Comparison of ENCODE assay signal across 11 cellular contexts in the genomic region with DNA sequence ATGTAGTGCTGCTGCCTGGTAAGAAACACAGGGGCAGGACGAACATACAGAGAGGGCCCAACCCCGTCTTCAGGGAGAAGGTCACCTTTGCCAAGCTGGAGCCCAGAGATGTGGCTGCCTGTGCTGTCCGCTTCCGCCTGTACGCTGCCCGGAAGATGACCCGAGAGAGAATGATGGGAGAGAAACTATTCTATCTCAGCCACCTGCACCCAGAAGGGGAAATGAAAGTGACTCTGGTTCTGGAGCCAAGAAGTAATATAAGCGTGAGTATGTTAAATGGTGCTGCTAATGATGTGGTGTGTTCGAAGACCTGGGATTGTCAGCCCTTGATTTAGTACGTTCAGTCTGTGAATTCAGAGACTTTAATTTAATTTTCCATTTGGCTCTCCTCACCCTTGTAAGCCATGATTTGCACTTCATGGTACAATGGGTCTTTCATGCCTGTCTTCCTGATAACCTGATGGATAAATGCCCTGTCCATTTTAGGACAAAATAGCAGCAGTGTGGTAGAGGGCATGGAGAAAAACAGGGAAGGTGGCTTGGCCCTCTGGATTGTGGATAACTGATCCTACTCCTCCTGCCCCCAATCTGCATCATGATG.
DNase-seq lines count a peak whose midpoint lies in the region; ATAC-seq and TF ChIP-seq lines count a peak whose summit lies in the region.
"Had no signal": no experiment of that assay in that cellular context is flagged by ENCODE, and none has a peak within 500 bp of the region (broad histone marks: within the 10 kb centered on the region; RNA-seq: fewer than 3 reads in every experiment).

No MANE protein-coding gene starts in this region.

- H3K4me1 Mint-ChIP-seq in IgD-negative memory B cell, result peaks cover 50 to 64% (median 52%) of the 10 kb centered on the region in 3 donors

- H4K20me1 ChIP-seq in DOHH2 (ENCODE audit: control insufficient read depth, insufficient read depth, low read depth, low read length), result no peaks in the 10 kb centered on the region

- H3K27me3 ChIP-seq in DOHH2 (ENCODE audit: control insufficient read depth, low read length), result no peaks in the 10 kb centered on the region

- H3K27me3 Mint-ChIP-seq in IgD-negative memory B cell, result no peaks in the 10 kb centered on the region

- no peaks in the 10 kb centered on the region for H3K79me2 ChIP-seq in DOHH2 (ENCODE audit: control insufficient read depth, low read length)

- H3K27ac ChIP-seq in DOHH2 (ENCODE audit: low read depth, low read length), result peak overlapping the region; percentile 95

- H3K27ac Mint-ChIP-seq in IgD-negative memory B cell, result peak overlapping the region; percentile 2 to 71 (median 67)

- no peak for TF ChIP-seq CTCF in DOHH2 (IDR thresholded peaks at IDR 0.05; ENCODE audit: low read depth, low read length, poor library complexity, severe bottlenecking)

- DNase-seq in GM19238 (ENCODE audit: insufficient read length, low spot score), result peak; percentile 19
- no peak for DNase-seq in H4 (ENCODE audit: low spot score)
- no peak for DNase-seq in posterior cingulate gyrus
- DNase-seq in NCI-H774 (lab: John Stamatoyannopoulos, UW), result no peak
- no peak for DNase-seq in UCSD-AML1 (lab: John Stamatoyannopoulos, UW; ENCODE audit: unreplicated experiment)
- DNase-seq: HCEC 1CT, NCI-H1694 treated with DMSO at 0.1 percent for 48 hours, T-helper 1 cell had no signal

- peaks cover 4% of the 10 kb centered on the region; the same call in 1 of the 2 replicates for H3K36me3 ChIP-seq in DOHH2 (ENCODE audit: control insufficient read depth, low read length)

- H3K9me3 Mint-ChIP-seq in IgD-negative memory B cell, result peaks cover 0 to 4% (median 2%) of the 10 kb centered on the region in 3 donors

- peak overlapping the region; percentile 91 for H3K4me2 ChIP-seq in DOHH2 (ENCODE audit: low read length)

- H3K9me3 ChIP-seq in DOHH2 (ENCODE audit: control insufficient read depth, insufficient read depth, low read length), result peaks cover 11% of the 10 kb centered on the region; the same call in 1 of the 2 replicates

- peaks cover 15% of the 10 kb centered on the region for H3F3A ChIP-seq in DOHH2 (ENCODE audit: control insufficient read depth, insufficient read depth)

- H3K4me3 Mint-ChIP-seq in IgD-negative memory B cell, result peak overlapping the region; percentile 1 to 91 (median 59)

- no peaks in the 10 kb centered on the region for H3K9me2 ChIP-seq in DOHH2 (replicated peaks; ENCODE audit: control insufficient read depth, low read length)

- H3K36me3 Mint-ChIP-seq in IgD-negative memory B cell, result peaks cover 2% of the 10 kb centered on the region

- peak; percentile 95 for ATAC-seq in HG02798 (IDR thresholded peaks at IDR 0.05; ENCODE audit: poor library complexity, unreplicated experiment)

- intact Hi-C loops in posterior cingulate gyrus (cut with DNase I), result no loop called here

- H3K4me3 ChIP-seq in DOHH2 (ENCODE audit: low read length), result peak overlapping the region; percentile 69

- H3K4me1 ChIP-seq in DOHH2 (ENCODE audit: control insufficient read depth, low read length), result peaks cover 78% of the 10 kb centered on the region
